ENCODE assay signal across 8 cellular contexts in the genomic region with DNA sequence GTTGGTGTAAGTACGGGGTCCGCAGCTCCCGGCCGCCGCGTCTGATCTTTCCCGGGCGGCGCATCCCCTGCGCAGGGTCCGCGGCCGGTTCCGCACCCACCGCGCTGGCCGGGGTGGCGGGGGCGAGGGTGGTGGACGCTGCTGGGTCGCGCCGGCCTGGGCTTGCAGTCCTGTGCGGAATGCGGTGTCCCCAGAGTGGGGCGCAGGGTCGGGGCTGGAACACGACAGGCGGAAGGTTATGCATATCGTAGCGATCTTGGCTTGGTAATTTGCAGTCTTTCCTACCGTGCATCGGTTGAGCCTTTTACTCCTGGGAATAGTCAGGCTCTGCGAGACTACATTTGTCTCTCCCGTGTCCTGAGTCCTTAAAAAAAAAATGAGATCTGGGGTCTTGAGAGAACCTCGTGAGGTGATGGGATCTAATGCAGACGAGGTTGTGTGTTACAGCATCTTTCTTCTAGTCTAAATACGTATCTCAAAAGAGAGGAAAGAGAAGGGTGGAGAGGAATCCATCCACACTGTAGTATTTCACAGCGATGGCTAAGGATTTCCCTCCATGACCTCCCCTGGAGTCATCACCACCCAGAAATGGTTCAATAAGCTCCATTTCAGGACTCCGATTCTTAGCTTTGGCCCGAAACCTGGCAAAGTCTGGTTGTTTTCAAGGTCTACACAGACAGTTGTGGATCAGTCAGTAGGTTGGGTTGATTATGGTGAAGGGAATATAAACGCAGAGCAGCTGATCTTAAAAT. TPM values are rescaled to one million over a fixed set of nuclear protein-coding genes. Genes with fewer than 3 reads are reported as not detected.
DNase-seq lines count a peak whose midpoint lies in the region; ATAC-seq lines count a peak whose summit lies in the region.

No MANE protein-coding gene starts in this region.

- peaks cover 42% of the 10 kb centered on the region for H3K4me1 Mint-ChIP-seq in activated naive CD8-positive, alpha-beta T cell (ENCODE audit: low read depth)

- H3K27ac ChIP-seq in iPS DF 6.9 (ENCODE audit: low read length), result no peak overlapping the region
- peak overlapping the region; percentile 86 for H3K27ac ChIP-seq in skeletal muscle tissue (ENCODE audit: low read depth, low read length)

- H3K4me1 ChIP-seq in iPS DF 6.9 (ENCODE audit: control insufficient read depth, insufficient read depth, low read length) (peaks cover 10% of the 10 kb centered on the region; the same call in 1 of the 2 replicates), skeletal muscle tissue (ENCODE audit: control insufficient read depth in 3 of 3, insufficient read depth in 3 of 3, low read length in 3 of 3) (peaks cover 30 to 58% (median 32%) of the 10 kb centered on the region in 3 donors)

- no peak for ATAC-seq in GM21360 (IDR thresholded peaks at IDR 0.05; ENCODE audit: unreplicated experiment)

- DNase-seq in activated CD4-positive, alpha-beta T cell treated with anti-CD3 and anti-CD28 coated beads for 48 hours, result peak; percentile 31
- no peak for DNase-seq in activated CD4-positive, alpha-beta T cell treated with anti-CD3 and anti-CD28 coated beads for 4 hours
- DNase-seq in NAMALWA (ENCODE audit: low spot score), result peak; percentile 45
- DNase-seq in iPS DF 6.9 (ENCODE audit: low read depth, low spot score), result no peak
- no peak for DNase-seq in cerebellum (ENCODE audit: low spot score)

- peak overlapping the region; percentile 90 to 95 (median 94) for H3K9ac ChIP-seq in skeletal muscle tissue (ENCODE audit: low read depth in 1 of 3, low read length in 3 of 3)

- H3K9me3 ChIP-seq in iPS DF 6.9 (ENCODE audit: control insufficient read depth, insufficient read depth, low read length) (no peaks in the 10 kb centered on the region), skeletal muscle tissue (ENCODE audit: control insufficient read depth in 3 of 3, low read length in 3 of 3) (no peaks in the 10 kb centered on the region)

- WGBS in iPS DF 6.9 (ENCODE audit: insufficient coverage, insufficient read length), result no CpG with 5 or more reads among the region's 42 CpGs

- H3K9me3 Mint-ChIP-seq in activated naive CD8-positive, alpha-beta T cell (ENCODE audit: low read depth), result no peaks in the 10 kb centered on the region

- H3K36me3 ChIP-seq in iPS DF 6.9 (ENCODE audit: control insufficient read depth, insufficient read depth, low read length) (peaks cover 1% of the 10 kb centered on the region; the same call in 1 of the 2 replicates), skeletal muscle tissue (ENCODE audit: control insufficient read depth in 3 of 3, insufficient read depth in 3 of 3, low read length in 3 of 3) (peaks cover 2 to 26% (median 21%) of the 10 kb centered on the region in 3 donors)

- no peaks in the 10 kb centered on the region for H3K27me3 ChIP-seq in iPS DF 6.9 (ENCODE audit: control insufficient read depth, insufficient read depth, low read length)
- no peaks in the 10 kb centered on the region for H3K27me3 ChIP-seq in skeletal muscle tissue (ENCODE audit: control insufficient read depth in 3 of 3, insufficient read depth in 3 of 3, low read length in 3 of 3)

- H3K4me3 Mint-ChIP-seq in activated naive CD8-positive, alpha-beta T cell, result peak overlapping the region; percentile 90

- H3K4me3 ChIP-seq in iPS DF 6.9 (ENCODE audit: low read length), result peak overlapping the region; percentile 81
- peak overlapping the region; percentile 81 to 96 (median 88) for H3K4me3 ChIP-seq in skeletal muscle tissue (ENCODE audit: low read length in 3 of 3)

- H3K27me3 Mint-ChIP-seq in activated naive CD8-positive, alpha-beta T cell, result no peaks in the 10 kb centered on the region

- peak overlapping the region; percentile 25 for H3K27ac Mint-ChIP-seq in activated naive CD8-positive, alpha-beta T cell

- no peaks in the 10 kb centered on the region for H3K36me3 Mint-ChIP-seq in activated naive CD8-positive, alpha-beta T cell

RNA-seq across cellular contexts. Expression of a gene that starts 0.6 kb away (rescaled TPM):
- 16.7 TPM for total RNA-seq in skeletal muscle tissue
- total RNA-seq in cerebellum, result 88.4 TPM

Comparison
In these comparisons a context has a peak if more than half of its experiments do, and no peak if none do; other contexts are left out.
1. DNase-seq: peak in activated CD4-positive, alpha-beta T cell treated with anti-CD3 and anti-CD28 coated beads for 48 hours (single experiment) and NAMALWA (single experiment); none in activated CD4-positive, alpha-beta T cell treated with anti-CD3 and anti-CD28 coated beads for 4 hours (0 of 2), iPS DF 6.9 (single experiment) and cerebellum (single experiment).